In genomic region chr1:1490633-1491230, GRCh38 we compare ENCODE assay signal across 34 cellular contexts. TPM values are rescaled to one million over a fixed set of nuclear protein-coding genes. Genes with fewer than 3 reads are reported as not detected.
"Had no signal": no experiment of that assay in that cellular context is flagged by ENCODE, and none has a peak within 500 bp of the region (broad histone marks: within the 10 kb centered on the region; RNA-seq: fewer than 3 reads in every experiment).

No MANE protein-coding gene starts in this region.

- H3K4me1 Mint-ChIP-seq: activated CD4-positive, alpha-beta T cell treated with anti-CD3 and anti-CD28 coated beads for 36 hours; activated CD4-positive, alpha-beta T cell treated with anti-CD3 and anti-CD28 coated beads, Interleukin-2, amount 10 ng/mL, durations not matched to agents 24 days and 14 days; activated CD8-positive, alpha-beta memory T cell treated with anti-CD3 and anti-CD28 coated beads, Interleukin-2, amount 10 ng/mL, durations not matched to agents 7 days and 5 days; activated naive CD4-positive, alpha-beta T cell treated with anti-CD3 and anti-CD28 coated beads, Interleukin-2, amount 10 ng/mL, durations not matched to agents 7 days and 5 days; activated naive CD8-positive, alpha-beta T cell treated with anti-CD3 and anti-CD28 coated beads, Interleukin-2, amount 10 ng/mL, durations not matched to agents 7 days and 5 days; brain; endodermal cell; T-helper 17 cell had no signal

- H3K9me3 ChIP-seq: colonic mucosa, esophagus muscularis mucosa, gastrocnemius medialis had no signal

- H3K9me3 Mint-ChIP-seq: activated naive CD4-positive, alpha-beta T cell treated with anti-CD3 and anti-CD28 coated beads, Interleukin-2, amount 50 U/mL, for 72 hours had no signal

- H3K4me1 ChIP-seq: ascending aorta, breast epithelium, colonic mucosa, esophagus muscularis mucosa, foreskin keratinocyte, gastrocnemius medialis, heart right ventricle had no signal

- H3K27ac ChIP-seq: ascending aorta, breast epithelium, cardiac muscle cell, colonic mucosa, esophagus muscularis mucosa, foreskin keratinocyte, gastrocnemius medialis, heart right ventricle had no signal

- DNase-seq: activated CD4-positive, alpha-beta memory T cell treated with anti-CD3 and anti-CD28 coated beads for 36 hours; activated CD4-positive, alpha-beta T cell treated with anti-CD3 and anti-CD28 coated beads for 36 hours; activated CD4-positive, alpha-beta T cell treated with anti-CD3 and anti-CD28 coated beads, Interleukin-2, amount 10 ng/mL, durations not matched to agents 24 days and 14 days; activated CD4-positive, CD25-positive, alpha-beta regulatory T cell; activated CD4-positive, CD25-positive, alpha-beta regulatory T cell treated with anti-CD3 and anti-CD28 coated beads, Interleukin-2, amount 50 U/mL, for 72 hours; activated CD8-positive, alpha-beta memory T cell treated with anti-CD3 and anti-CD28 coated beads, Interleukin-2, amount 10 ng/mL, durations not matched to agents 7 days and 5 days; activated CD8-positive, alpha-beta memory T cell treated with anti-CD3 and anti-CD28 coated beads, Interleukin-2, amount 50 U/mL, for 4 hours; activated CD8-positive, alpha-beta T cell treated with anti-CD3 and anti-CD28 coated beads, Interleukin-2, amount 10 ng/mL, durations not matched to agents 7 days and 5 days; activated gamma-delta T cell; activated naive CD4-positive, alpha-beta T cell; activated naive CD4-positive, alpha-beta T cell treated with anti-CD3 and anti-CD28 coated beads, Interleukin-2, amount 10 ng/mL, durations not matched to agents 7 days and 5 days; activated naive CD8-positive, alpha-beta T cell treated with anti-CD3 and anti-CD28 coated beads, Interleukin-2, amount 10 ng/mL, durations not matched to agents 7 days and 5 days; activated T-cell treated with anti-CD3 and anti-CD28 coated beads, Interleukin-2, amount 50 U/mL, for 24 hours; activated T-cell treated with anti-CD3 and anti-CD28 coated beads, Interleukin-2, amount 50 U/mL, for 72 hours; central memory CD4-positive, alpha-beta T cell; cerebellar nuclear complex; colonic mucosa; effector memory CD4-positive, alpha-beta T cell; endodermal cell; erythroblast; foreskin keratinocyte; gastrocnemius medialis; glutamatergic neuron; heart right ventricle; T-helper 1 cell; T-helper 17 cell; T1000 had no signal

- H3K27me3 ChIP-seq: ascending aorta, breast epithelium, cardiac muscle cell, colonic mucosa, esophagus muscularis mucosa, foreskin keratinocyte, gastrocnemius medialis, heart right ventricle had no signal

- H3K4me3 Mint-ChIP-seq: activated CD4-positive, alpha-beta memory T cell treated with anti-CD3 and anti-CD28 coated beads for 36 hours; activated CD4-positive, alpha-beta T cell treated with anti-CD3 and anti-CD28 coated beads for 36 hours; activated CD4-positive, alpha-beta T cell treated with anti-CD3 and anti-CD28 coated beads, Interleukin-2, amount 10 ng/mL, durations not matched to agents 24 days and 14 days; activated CD8-positive, alpha-beta memory T cell treated with anti-CD3 and anti-CD28 coated beads, Interleukin-2, amount 10 ng/mL, durations not matched to agents 7 days and 5 days; activated CD8-positive, alpha-beta T cell treated with anti-CD3 and anti-CD28 coated beads, Interleukin-2, amount 10 ng/mL, durations not matched to agents 7 days and 5 days; activated naive CD4-positive, alpha-beta T cell treated with anti-CD3 and anti-CD28 coated beads, Interleukin-2, amount 10 ng/mL, durations not matched to agents 7 days and 5 days; activated naive CD8-positive, alpha-beta T cell treated with anti-CD3 and anti-CD28 coated beads, Interleukin-2, amount 10 ng/mL, durations not matched to agents 7 days and 5 days; activated T-cell treated with anti-CD3 and anti-CD28 coated beads, Interleukin-2, amount 50 U/mL, for 24 hours; activated T-cell treated with anti-CD3 and anti-CD28 coated beads, Interleukin-2, amount 50 U/mL, for 72 hours; brain; endodermal cell; T-helper 17 cell; T-helper 2 cell treated with Interferon-gamma antibody and Interleukin-4, amounts not matched to agents 5 μg/mL and 100 μg/mL, for 36 hours had no signal

- ATAC-seq: activated CD4-positive, alpha-beta T cell treated with anti-CD3 and anti-CD28 coated beads for 36 hours; activated CD8-positive, alpha-beta memory T cell treated with anti-CD3 and anti-CD28 coated beads, Interleukin-2, amount 10 ng/mL, durations not matched to agents 7 days and 5 days; activated CD8-positive, alpha-beta T cell treated with anti-CD3 and anti-CD28 coated beads, Interleukin-2, amount 10 ng/mL, durations not matched to agents 7 days and 5 days; activated naive CD4-positive, alpha-beta T cell treated with anti-CD3 and anti-CD28 coated beads, Interleukin-2, amount 50 U/mL, for 72 hours; activated T-cell treated with anti-CD3 and anti-CD28 coated beads, Interleukin-2, amount 50 U/mL, for 72 hours; foreskin keratinocyte; gastrocnemius medialis; heart right ventricle; T-helper 17 cell had no signal

- H3K36me3 ChIP-seq: breast epithelium had no signal

- H3K27me3 Mint-ChIP-seq: activated CD4-positive, alpha-beta memory T cell treated with anti-CD3 and anti-CD28 coated beads for 36 hours; activated CD4-positive, alpha-beta T cell treated with anti-CD3 and anti-CD28 coated beads for 36 hours; activated CD4-positive, alpha-beta T cell treated with anti-CD3 and anti-CD28 coated beads, Interleukin-2, amount 10 ng/mL, durations not matched to agents 24 days and 14 days; activated CD8-positive, alpha-beta memory T cell treated with anti-CD3 and anti-CD28 coated beads, Interleukin-2, amount 10 ng/mL, durations not matched to agents 7 days and 5 days; activated naive CD4-positive, alpha-beta T cell treated with anti-CD3 and anti-CD28 coated beads, Interleukin-2, amount 10 ng/mL, durations not matched to agents 7 days and 5 days; activated naive CD8-positive, alpha-beta T cell treated with anti-CD3 and anti-CD28 coated beads, Interleukin-2, amount 10 ng/mL, durations not matched to agents 7 days and 5 days; activated T-cell treated with anti-CD3 and anti-CD28 coated beads, Interleukin-2, amount 50 U/mL, for 24 hours; T-helper 17 cell had no signal

- H3K4me3 ChIP-seq: ascending aorta, breast epithelium, cardiac muscle cell, colonic mucosa, esophagus muscularis mucosa, gastrocnemius medialis, heart right ventricle had no signal

- H3K27ac Mint-ChIP-seq: activated CD4-positive, alpha-beta memory T cell treated with anti-CD3 and anti-CD28 coated beads for 36 hours; activated CD4-positive, alpha-beta T cell treated with anti-CD3 and anti-CD28 coated beads for 36 hours; activated CD4-positive, alpha-beta T cell treated with anti-CD3 and anti-CD28 coated beads, Interleukin-2, amount 10 ng/mL, durations not matched to agents 24 days and 14 days; activated CD8-positive, alpha-beta memory T cell treated with anti-CD3 and anti-CD28 coated beads, Interleukin-2, amount 10 ng/mL, durations not matched to agents 7 days and 5 days; activated CD8-positive, alpha-beta T cell treated with anti-CD3 and anti-CD28 coated beads, Interleukin-2, amount 10 ng/mL, durations not matched to agents 7 days and 5 days; activated naive CD4-positive, alpha-beta T cell treated with anti-CD3 and anti-CD28 coated beads, Interleukin-2, amount 10 ng/mL, durations not matched to agents 7 days and 5 days; activated naive CD4-positive, alpha-beta T cell treated with anti-CD3 and anti-CD28 coated beads, Interleukin-2, amount 50 U/mL, for 72 hours; activated naive CD8-positive, alpha-beta T cell treated with anti-CD3 and anti-CD28 coated beads, Interleukin-2, amount 10 ng/mL, durations not matched to agents 7 days and 5 days; activated T-cell treated with anti-CD3 and anti-CD28 coated beads, Interleukin-2, amount 50 U/mL, for 24 hours; activated T-cell treated with anti-CD3 and anti-CD28 coated beads, Interleukin-2, amount 50 U/mL, for 72 hours; brain; endodermal cell; T-helper 17 cell; T-helper 2 cell treated with Interferon-gamma antibody and Interleukin-4, amounts not matched to agents 5 μg/mL and 100 μg/mL, for 36 hours had no signal

RNA-seq across cellular contexts. Expression of gene ATAD3C, which starts 41.2 kb away (rescaled TPM):
- total RNA-seq: ascending aorta had no signal

RNA-seq across cellular contexts. Expression of gene TMEM240, which starts 49.7 kb away (rescaled TPM):
- total RNA-seq: activated CD4-positive, alpha-beta T cell treated with anti-CD3 and anti-CD28 coated beads, Interleukin-2, amount 10 ng/mL, durations not matched to agents 24 days and 14 days; ascending aorta had no signal

RNA-seq across cellular contexts. Expression of gene VWA1, which starts 55.2 kb away (rescaled TPM):
- total RNA-seq: T-helper 17 cell had no signal
